Comparison of ENCODE assay signal across 10 cellular contexts in genomic region chr13:110010433-110011135, GRCh38.
DNase-seq lines count a peak whose midpoint lies in the region; TF ChIP-seq lines count a peak whose summit lies in the region.
"Had no signal": no experiment of that assay in that cellular context is flagged by ENCODE, and none has a peak within 500 bp of the region (broad histone marks: within the 10 kb centered on the region; RNA-seq: fewer than 3 reads in every experiment).

No MANE protein-coding gene starts in this region.

- H3K27ac Mint-ChIP-seq in mesothelial cell of epicardium: peak overlapping the region; percentile 44
- H3K27ac Mint-ChIP-seq: immature natural killer cell had no signal

- H3K27me3 Mint-ChIP-seq in mesothelial cell of epicardium (ENCODE audit: low read depth): no peaks in the 10 kb centered on the region

- TF ChIP-seq CTCF in mesothelial cell of epicardium (IDR thresholded peaks at IDR 0.05; ENCODE audit: unreplicated experiment): no peak

- H3K4me1 Mint-ChIP-seq in mesothelial cell of epicardium: peaks cover 37% of the 10 kb centered on the region
- H3K4me1 Mint-ChIP-seq: immature natural killer cell had no signal

- no peaks in the 10 kb centered on the region for H3K9me3 Mint-ChIP-seq in mesothelial cell of epicardium
- H3K9me3 Mint-ChIP-seq: immature natural killer cell had no signal

- DNase-seq in Daoy (ENCODE audit: low read depth) (peak; percentile 12), NCI-H187 treated with DMSO at 0.1 percent for 48 hours (lab: John Stamatoyannopoulos, UW) (peak; percentile 98), astrocyte of the hippocampus (ENCODE audit: low read depth, low spot score) (peak; percentile 79), mesothelial cell of epicardium (ENCODE audit: low spot score in 2 of 2, unreplicated experiment in 2 of 2) (no peak), T-helper 9 cell (no peak)
- DNase-seq in activated CD8-positive, alpha-beta memory T cell treated with anti-CD3 and anti-CD28 coated beads, Interleukin-2, amount 50 U/mL, for 48 hours: no peak
- no peak for DNase-seq in stimulated activated naive CD4-positive, alpha-beta T cell (lab: John Stamatoyannopoulos, UW)
- DNase-seq: activated naive CD4-positive, alpha-beta T cell; immature natural killer cell; SW 1271 had no signal

- no peak overlapping the region for H3K4me3 Mint-ChIP-seq in mesothelial cell of epicardium
- H3K4me3 Mint-ChIP-seq: immature natural killer cell had no signal

- no peaks in the 10 kb centered on the region for H3K36me3 Mint-ChIP-seq in mesothelial cell of epicardium
- H3K36me3 Mint-ChIP-seq: immature natural killer cell had no signal

Comparison
In these comparisons a context has a peak if more than half of its experiments do, and no peak if none do; other contexts are left out.
1. DNase-seq: peak in Daoy (single experiment), NCI-H187 treated with DMSO at 0.1 percent for 48 hours (single experiment) and astrocyte of the hippocampus (single experiment); none in mesothelial cell of epicardium (0 of 2), T-helper 9 cell (single experiment), activated CD8-positive, alpha-beta memory T cell treated with anti-CD3 and anti-CD28 coated beads, Interleukin-2, amount 50 U/mL, for 48 hours (single experiment) and stimulated activated naive CD4-positive, alpha-beta T cell (0 of 6).